ENCODE assay signal across 23 cellular contexts in genomic region chr14:72540836-72541235, GRCh38.
"Had no signal": no experiment of that assay in that cellular context is flagged by ENCODE, and none has a peak within 500 bp of the region (broad histone marks: within the 10 kb centered on the region; RNA-seq: fewer than 3 reads in every experiment).

No MANE protein-coding gene starts in this region.

- H3K27me3 ChIP-seq: MG63, SJSA1 had no signal

- DNase-seq: KBM-7, MG63, NCI-H1092, NCI-H1105 treated with DMSO at 0.1 percent for 48 hours, NCI-H1417 treated with DMSO at 0.1 percent for 48 hours, NCI-H146, NCI-H1694 treated with DMSO at 0.1 percent for 48 hours, NCI-H1930, NCI-H2081, NCI-H2107, NCI-H2227 treated with DMSO at 0.1 percent for 48 hours, NCI-H524, NCI-H526 treated with DMSO at 0.1 percent for 48 hours, NCI-H748 treated with DMSO at 0.1 percent for 48 hours, Right ventricle myocardium superior, RPMI8226, SIG-M5, SW 1271, T-cell had no signal

- H3K36me3 Mint-ChIP-seq: T-cell had no signal

- H3K36me3 ChIP-seq: MG63, SJSA1 had no signal

- FAIRE-seq: RCC 7860 had no signal

- ATAC-seq: T-cell had no signal

- H3K9me3 Mint-ChIP-seq: T-cell had no signal

- H3K9me3 ChIP-seq: MG63, SJSA1 had no signal

- H3K4me1 ChIP-seq: SJSA1 had no signal

- H3K4me3 ChIP-seq: MG63, SJSA1, SK-N-MC had no signal

- H3K4me3 Mint-ChIP-seq: T-cell had no signal

- H3K27ac ChIP-seq: HL-60, SJSA1, SK-N-MC had no signal
